6 cellular contexts compared by ENCODE assay signal in genomic region chr1:161417536-161417935, GRCh38. TPM values are rescaled to one million over a fixed set of nuclear protein-coding genes. Genes with fewer than 3 reads are reported as not detected.
"Had no signal": no experiment of that assay in that cellular context is flagged by ENCODE, and none has a peak within 500 bp of the region (broad histone marks: within the 10 kb centered on the region; RNA-seq: fewer than 3 reads in every experiment).

No MANE protein-coding gene starts in this region.

RNA-seq across cellular contexts. Expression of gene CFAP126, which starts 49.9 kb away (rescaled TPM):
- total RNA-seq: GM23338, H1, H9, HepG2, HT-29 had no signal
- polyA plus RNA-seq: GM23338, H1, HepG2, IgD-negative memory B cell had no signal
